8 cellular contexts compared by ENCODE assay signal in the genomic region with DNA sequence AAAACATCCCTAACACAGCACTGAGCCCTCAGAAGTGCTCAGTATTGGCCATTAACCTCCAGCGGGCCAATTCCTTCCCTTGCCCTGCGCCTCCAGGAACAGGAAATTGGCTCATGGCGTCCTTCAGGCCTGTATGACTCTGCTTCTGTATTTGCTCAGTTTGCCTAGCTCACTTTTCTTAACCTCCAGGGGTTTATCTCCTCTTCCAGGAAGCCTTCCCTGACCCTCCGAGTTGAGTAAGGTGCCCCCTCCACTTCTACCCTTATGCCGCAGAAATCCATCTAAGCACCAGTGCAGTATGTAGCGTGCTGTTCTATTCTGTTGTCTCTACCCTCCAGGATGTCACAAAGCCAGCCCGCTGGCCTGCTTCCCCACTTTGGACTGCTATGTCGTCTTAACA. TPM values are rescaled to one million over a fixed set of nuclear protein-coding genes. Genes with fewer than 3 reads are reported as not detected.
DNase-seq lines count a peak whose midpoint lies in the region; ATAC-seq and TF ChIP-seq lines count a peak whose summit lies in the region.

No MANE protein-coding gene starts in this region.

- H3K27me3 ChIP-seq in naive thymus-derived CD4-positive, alpha-beta T cell (ENCODE audit: control insufficient read depth in 2 of 2, insufficient read depth in 2 of 2, low read length in 2 of 2), result no peaks in the 10 kb centered on the region

- peak overlapping the region; percentile 88 for H3K4me3 Mint-ChIP-seq in activated naive CD8-positive, alpha-beta T cell treated with anti-CD3 and anti-CD28 coated beads for 36 hours
- H3K4me3 Mint-ChIP-seq in naive thymus-derived CD4-positive, alpha-beta T cell, result peak overlapping the region; percentile 89 to 95 (median 92)

- peaks cover 33 to 56% of the 10 kb centered on the region in 2 experiments for H3K36me3 ChIP-seq in HEK293 (ENCODE audit: control insufficient read depth in 2 of 2, insufficient read depth in 1 of 2, low read length in 2 of 2)
- peaks cover 0 to 52% (median 22%) of the 10 kb centered on the region in 3 experiments for H3K36me3 ChIP-seq in naive thymus-derived CD4-positive, alpha-beta T cell (ENCODE audit: control insufficient read depth in 2 of 3, insufficient read depth in 3 of 3, low read length in 3 of 3)

- TF ChIP-seq CTCF in C4-2B (conservative IDR thresholded peaks at IDR 0.05) (no peak), HEK293 (tag by site-specific recombination; IDR thresholded peaks at IDR 0.05) (no peak)

- intact Hi-C loops in naive thymus-derived CD4-positive, alpha-beta T cell (cut with micrococcal nuclease), result no loop called here

- CTCF ChIA-PET in HEK293 (lab: Yijun Ruan, JAX), result interaction anchor here (0.7 kb wide), 1 partner anchor 33 kb away, joined by 4 read pairs; no protein-coding TSS in a partner anchor
- CTCF ChIA-PET in naive thymus-derived CD4-positive, alpha-beta T cell (lab: Charles Lee), result no interaction called here

- H3K27ac ChIP-seq in C4-2B (peak overlapping the region; percentile 96), HEK293 (ENCODE audit: extremely low read depth, low read depth, low read length) (no peak overlapping the region)
- H3K27ac ChIP-seq in naive thymus-derived CD4-positive, alpha-beta T cell (ENCODE audit: low read depth, low read length), result peak overlapping the region; percentile 88

- no peaks in the 10 kb centered on the region for H3K27me3 Mint-ChIP-seq in activated naive CD8-positive, alpha-beta T cell treated with anti-CD3 and anti-CD28 coated beads for 36 hours
- no peaks in the 10 kb centered on the region for H3K27me3 Mint-ChIP-seq in naive thymus-derived CD4-positive, alpha-beta T cell

- no peak for DNase-seq in activated naive CD8-positive, alpha-beta T cell treated with anti-CD3 and anti-CD28 coated beads for 36 hours
- no peak for DNase-seq in naive thymus-derived CD4-positive, alpha-beta T cell
- no peak for DNase-seq in KG1 (lab: John Stamatoyannopoulos, UW)
- no peak for DNase-seq in epidermal melanocyte (ENCODE audit: insufficient read length, low spot score)
- no peak for DNase-seq in NCI-H2029 (lab: John Stamatoyannopoulos, UW)

- POLR2A ChIA-PET in HEK293 (lab: Yijun Ruan, JAX), result no interaction called here
- POLR2A ChIA-PET in naive thymus-derived CD4-positive, alpha-beta T cell (lab: Charles Lee), result interaction anchor here (1.0 to 1.4 kb wide), 2 partner anchors 10 to 12 kb away, joined by 3 to 6 read pairs; a partner anchor contains a TSS

- H3K27ac Mint-ChIP-seq in activated naive CD8-positive, alpha-beta T cell treated with anti-CD3 and anti-CD28 coated beads for 36 hours, result peak overlapping the region; percentile 96
- peak overlapping the region; percentile 85 to 98 (median 95) for H3K27ac Mint-ChIP-seq in naive thymus-derived CD4-positive, alpha-beta T cell

- ATAC-seq in naive thymus-derived CD4-positive, alpha-beta T cell, result no peak
- no peak for ATAC-seq in GM19397 (IDR thresholded peaks at IDR 0.05; ENCODE audit: unreplicated experiment)

- no peaks in the 10 kb centered on the region for H3K9me3 Mint-ChIP-seq in activated naive CD8-positive, alpha-beta T cell treated with anti-CD3 and anti-CD28 coated beads for 36 hours
- no peaks in the 10 kb centered on the region for H3K9me3 Mint-ChIP-seq in naive thymus-derived CD4-positive, alpha-beta T cell

- H3K9me3 ChIP-seq in HEK293 (ENCODE audit: control insufficient read depth, insufficient read depth, low read depth, low read length), result no peaks in the 10 kb centered on the region
- H3K9me3 ChIP-seq in naive thymus-derived CD4-positive, alpha-beta T cell (ENCODE audit: control insufficient read depth in 2 of 3, low read length in 3 of 3), result no peaks in the 10 kb centered on the region

- no peak overlapping the region for H3K4me3 ChIP-seq in HEK293 (ENCODE audit: low read depth, low read length)
- H3K4me3 ChIP-seq in naive thymus-derived CD4-positive, alpha-beta T cell (ENCODE audit: low read length), result no peak overlapping the region

- H3K4me1 ChIP-seq in HEK293 (ENCODE audit: control insufficient read depth, insufficient read depth, low read length), result no peaks in the 10 kb centered on the region; the same call in 1 of the 2 replicates
- H3K4me1 ChIP-seq in naive thymus-derived CD4-positive, alpha-beta T cell (ENCODE audit: control insufficient read depth in 2 of 2, insufficient read depth in 2 of 2, low read length in 2 of 2), result peaks cover 12 to 15% of the 10 kb centered on the region in 2 donors

- H3K4me1 Mint-ChIP-seq in activated naive CD8-positive, alpha-beta T cell treated with anti-CD3 and anti-CD28 coated beads for 36 hours, result peaks cover 35% of the 10 kb centered on the region
- H3K4me1 Mint-ChIP-seq in naive thymus-derived CD4-positive, alpha-beta T cell, result peaks cover 22 to 39% (median 32%) of the 10 kb centered on the region in 7 donors

- H3K36me3 Mint-ChIP-seq in activated naive CD8-positive, alpha-beta T cell treated with anti-CD3 and anti-CD28 coated beads for 36 hours, result peaks cover 29% of the 10 kb centered on the region
- H3K36me3 Mint-ChIP-seq in naive thymus-derived CD4-positive, alpha-beta T cell, result peaks cover 7 to 24% (median 17%) of the 10 kb centered on the region in 5 donors

TF ChIP-seq in HEK293, 187 proteins besides CTCF, POLR2A, EP300 and RAD21:
- TF ChIP-seq ZXDB (tag by site-specific recombination; IDR thresholded peaks at IDR 0.05) (no peak), ZNF341 (tag by site-specific recombination; IDR thresholded peaks at IDR 0.05; ENCODE audit: low read depth) (peak; percentile 62)

RNA-seq across cellular contexts. Expression of a gene that starts 1.1 kb away (rescaled TPM):
- 10 to 100 TPM; 63.4 to 63.8 TPM for total RNA-seq in activated naive CD8-positive, alpha-beta T cell treated with anti-CD3 and anti-CD28 coated beads for 36 hours
- 10 to 100 TPM; 11.8 to 28.1 (median 23.1) TPM for total RNA-seq in naive thymus-derived CD4-positive, alpha-beta T cell
- polyA plus RNA-seq in naive thymus-derived CD4-positive, alpha-beta T cell, result 10 to 100 TPM; 19.1 to 27.1 TPM

RNA-seq across cellular contexts. Expression of a gene that starts 12.0 kb away (rescaled TPM):
- 100 to 1,000 TPM; 232 to 249 TPM for total RNA-seq in activated naive CD8-positive, alpha-beta T cell treated with anti-CD3 and anti-CD28 coated beads for 36 hours
- 100 to 1,000 TPM in 1 of 5 experiments, 10 to 100 TPM in 4; 11.7 to 120 (median 35.4) TPM for total RNA-seq in naive thymus-derived CD4-positive, alpha-beta T cell
- polyA plus RNA-seq in naive thymus-derived CD4-positive, alpha-beta T cell, result 10 to 100 TPM; 70.7 to 87.5 TPM

RNA-seq across cellular contexts. Expression of a gene that starts 40.8 kb away (rescaled TPM):
- 10 to 100 TPM; 12.8 TPM for total RNA-seq in activated naive CD8-positive, alpha-beta T cell treated with anti-CD3 and anti-CD28 coated beads for 36 hours
- 10 to 100 TPM; 20.3 to 45.2 (median 34.2) TPM for total RNA-seq in naive thymus-derived CD4-positive, alpha-beta T cell
- 10 to 100 TPM; 16.4 to 30.3 TPM for polyA plus RNA-seq in naive thymus-derived CD4-positive, alpha-beta T cell
